ENCODE assay signal across 21 cellular contexts in the genomic region with DNA sequence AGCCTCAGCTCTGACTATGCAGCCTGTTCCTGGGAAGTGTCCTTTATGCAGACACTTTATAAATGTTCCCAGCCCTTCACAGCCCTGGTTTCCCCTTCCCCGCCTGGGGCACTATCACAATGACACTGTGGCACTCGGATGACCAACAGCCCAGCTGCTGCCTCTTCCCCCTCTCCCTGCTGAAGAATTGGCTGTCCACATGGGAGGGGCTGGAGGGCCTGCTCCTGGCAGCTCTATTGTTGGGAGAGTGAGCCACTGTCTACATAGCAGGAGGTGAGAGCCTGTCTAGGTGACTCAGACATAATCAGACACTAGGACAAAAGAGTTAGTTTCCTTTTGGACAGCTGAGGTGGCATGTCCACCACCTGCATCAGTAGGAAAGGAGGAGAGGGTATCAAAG.
A peak's percentile ranks its signal among the peaks of the same experiment; 100 is the strongest.
DNase-seq lines count a peak whose midpoint lies in the region; ATAC-seq and TF ChIP-seq lines count a peak whose summit lies in the region.
"Had no signal": no experiment of that assay in that cellular context is flagged by ENCODE, and none has a peak within 500 bp of the region (broad histone marks: within the 10 kb centered on the region; RNA-seq: fewer than 3 reads in every experiment).

No MANE protein-coding gene starts in this region.

- ATAC-seq in PC-3: peak; percentile 71
- ATAC-seq: GM12878, left lobe of liver had no signal

- H3K4me3 ChIP-seq in PC-3 (ENCODE audit: low read length) (no peak overlapping the region), endodermal cell (ENCODE audit: low read length) (no peak overlapping the region), neuronal stem cell (ENCODE audit: low read length in 2 of 2) (no peak overlapping the region)
- H3K4me3 ChIP-seq: GM12878 had no signal

- no peak overlapping the region for H3K27ac Mint-ChIP-seq in endodermal cell
- no peak overlapping the region for H3K27ac Mint-ChIP-seq in mesothelial cell of epicardium

- H2AFZ ChIP-seq in PC-3 (ENCODE audit: low read length) (no peak overlapping the region), neuronal stem cell (ENCODE audit: low read length) (no peak overlapping the region)

- no peak overlapping the region for H2BK12ac ChIP-seq in neuronal stem cell (ENCODE audit: low read length)

- POLR2A ChIA-PET in PC-3 (lab: Charles Lee; ENCODE audit: unreplicated experiment): no interaction called here

- CTCF ChIA-PET in PC-3 (lab: Charles Lee): no interaction called here

- no peaks in the 10 kb centered on the region for H3F3A ChIP-seq in PC-3 (ENCODE audit: low read length, unreplicated experiment)

- H3K23ac ChIP-seq in neuronal stem cell (ENCODE audit: low read depth, low read length, poor library complexity): no peak overlapping the region

- no peak overlapping the region for H3K14ac ChIP-seq in neuronal stem cell (ENCODE audit: low read length)

- H3K36me3 ChIP-seq in PC-3 (ENCODE audit: low read depth, low read length) (no peaks in the 10 kb centered on the region), endodermal cell (ENCODE audit: control insufficient read depth, insufficient read depth, low read length) (peaks cover 23% of the 10 kb centered on the region), neuronal stem cell (replicated peaks in 1 of 2; ENCODE audit: control insufficient read depth in 2 of 2, insufficient read depth in 2 of 2, low read length in 2 of 2) (no peaks in the 10 kb centered on the region)

- BruUV-seq in PC-3 (replicated peaks; lab: Mats Ljungman, UMichigan): no TSS peak

- no peak overlapping the region for H3K4ac ChIP-seq in neuronal stem cell (ENCODE audit: low read length)

- no peak overlapping the region for H2AK5ac ChIP-seq in neuronal stem cell (ENCODE audit: low read depth, low read length)

- H2BK15ac ChIP-seq in neuronal stem cell (ENCODE audit: low read length): no peak overlapping the region

- H4K91ac ChIP-seq in neuronal stem cell (ENCODE audit: low read depth, low read length, poor library complexity): no peak overlapping the region

- no peaks in the 10 kb centered on the region for H3K27me3 Mint-ChIP-seq in endodermal cell (ENCODE audit: insufficient read depth)
- H3K27me3 Mint-ChIP-seq in mesothelial cell of epicardium (ENCODE audit: low read depth): peaks cover 29% of the 10 kb centered on the region

- H3K36me3 Mint-ChIP-seq in endodermal cell (ENCODE audit: low read depth) (peaks cover 45% of the 10 kb centered on the region), mesothelial cell of epicardium (no peaks in the 10 kb centered on the region)

- H4K20me1 ChIP-seq in PC-3 (ENCODE audit: low read length): no peaks in the 10 kb centered on the region

- H3K27ac ChIP-seq in PC-3 (ENCODE audit: low read length) (no peak overlapping the region), endodermal cell (ENCODE audit: low read depth, low read length) (peak overlapping the region; percentile 55), neuronal stem cell (replicated peaks; ENCODE audit: low read length) (no peak overlapping the region)
- H3K27ac ChIP-seq: VCaP had no signal

- H4K8ac ChIP-seq in neuronal stem cell (ENCODE audit: low read depth, low read length): no peak overlapping the region

- H3K9me2 ChIP-seq in PC-3 (replicated peaks; ENCODE audit: low read length): no peaks in the 10 kb centered on the region

- H2BK120ac ChIP-seq in neuronal stem cell (ENCODE audit: low read depth, low read length): no peak overlapping the region

- no peak overlapping the region for H3K9ac ChIP-seq in PC-3 (ENCODE audit: low read length)
- no peak overlapping the region for H3K9ac ChIP-seq in endodermal cell (ENCODE audit: extremely low read depth, low read length, poor library complexity, severe bottlenecking)
- no peak overlapping the region for H3K9ac ChIP-seq in neuronal stem cell (ENCODE audit: low read depth, low read length, poor library complexity)

- H3K4me3 Mint-ChIP-seq in endodermal cell (no peak overlapping the region), mesothelial cell of epicardium (no peak overlapping the region)

- H3K79me1 ChIP-seq in neuronal stem cell (ENCODE audit: low read depth, low read length): no peaks in the 10 kb centered on the region

- H3K18ac ChIP-seq in neuronal stem cell (ENCODE audit: low read length): peak overlapping the region; percentile 16

- TF ChIP-seq CTCF in PC-3 (conservative IDR thresholded peaks at IDR 0.05; ENCODE audit: low read depth, low read length): no peak
- TF ChIP-seq CTCF in endodermal cell (conservative IDR thresholded peaks at IDR 0.05): no peak
- TF ChIP-seq CTCF in mesothelial cell of epicardium (IDR thresholded peaks at IDR 0.05; ENCODE audit: unreplicated experiment): no peak

- no peak overlapping the region for H3K4me2 ChIP-seq in PC-3 (ENCODE audit: low read length)
- no peak overlapping the region for H3K4me2 ChIP-seq in neuronal stem cell (ENCODE audit: insufficient read depth, low read length, poor library complexity, severe bottlenecking)

- no peaks in the 10 kb centered on the region for H3K9me3 ChIP-seq in PC-3 (ENCODE audit: low read length)
- no peaks in the 10 kb centered on the region for H3K9me3 ChIP-seq in endodermal cell (ENCODE audit: control insufficient read depth, low read length)
- H3K9me3 ChIP-seq in neuronal stem cell (replicated peaks in 1 of 2; ENCODE audit: control insufficient read depth in 2 of 2, insufficient read depth in 1 of 2, low read depth in 1 of 2, low read length in 2 of 2): no peaks in the 10 kb centered on the region
- H3K9me3 ChIP-seq: Caco-2 had no signal

- H2BK5ac ChIP-seq in neuronal stem cell (ENCODE audit: low read length): no peak overlapping the region

- intact Hi-C loops in PC-3 (cut with micrococcal nuclease): no loop called here

- H3K4me1 Mint-ChIP-seq in endodermal cell: peaks cover 16% of the 10 kb centered on the region
- peaks cover 5% of the 10 kb centered on the region for H3K4me1 Mint-ChIP-seq in mesothelial cell of epicardium

- H3K4me1 ChIP-seq in PC-3 (ENCODE audit: insufficient read depth, low read length) (peaks cover 27% of the 10 kb centered on the region), endodermal cell (ENCODE audit: control insufficient read depth, insufficient read depth, low read length) (no peaks in the 10 kb centered on the region), neuronal stem cell (ENCODE audit: control insufficient read depth in 2 of 2, insufficient read depth in 1 of 2, low read depth in 1 of 2, low read length in 2 of 2) (peaks cover 0 to 25% of the 10 kb centered on the region in 2 donors)
- H3K4me1 ChIP-seq: Caco-2 had no signal

- H3K9me3 Mint-ChIP-seq in endodermal cell: no peaks in the 10 kb centered on the region
- no peaks in the 10 kb centered on the region for H3K9me3 Mint-ChIP-seq in mesothelial cell of epicardium

- 75 to 86% methylated on average over 2 of the region's 2 CpGs for WGBS in endodermal cell (ENCODE audit: insufficient coverage in 1 of 2, insufficient read length in 1 of 2), 2 experiments
- no CpG with 5 or more reads among the region's 2 CpGs for WGBS in neuronal stem cell (ENCODE audit: extremely low coverage in 2 of 2, insufficient read length in 2 of 2, insufficient replicate concordance in 1 of 2), 2 donors

- no peaks in the 10 kb centered on the region for H3K27me3 ChIP-seq in PC-3 (ENCODE audit: low read length)
- H3K27me3 ChIP-seq in endodermal cell (ENCODE audit: control insufficient read depth, insufficient read depth, low read length, poor library complexity, severe bottlenecking): no peaks in the 10 kb centered on the region
- H3K27me3 ChIP-seq in neuronal stem cell (ENCODE audit: control insufficient read depth in 3 of 3, insufficient read depth in 3 of 3, low read depth in 1 of 3, low read length in 3 of 3): no peaks in the 10 kb centered on the region

- no peaks in the 10 kb centered on the region for H3K79me2 ChIP-seq in PC-3 (ENCODE audit: low read length)

- DNase-seq in Daoy (ENCODE audit: low read depth): peak; percentile 89
- peak; percentile 56 for DNase-seq in PC-3
- no peak for DNase-seq in endodermal cell
- DNase-seq in neuronal stem cell (ENCODE audit: low spot score): peak; percentile 14
- DNase-seq in stimulated activated CD4-positive, alpha-beta T cell treated with anti-CD3 and anti-CD28 coated beads, Interleukin-15, amount 100 ng/mL, for 24 hours: no peak
- DNase-seq in mesothelial cell of epicardium (ENCODE audit: low spot score in 2 of 2, unreplicated experiment in 2 of 2): no peak
- DNase-seq in NOMO-1 treated with DMSO at 0.1 percent for 48 hours (lab: John Stamatoyannopoulos, UW; ENCODE audit: unreplicated experiment): no peak
- DNase-seq: activated CD4-positive, alpha-beta T cell treated with anti-CD3 and anti-CD28 coated beads, Interleukin-2, amount 50 U/mL, for 4 hours; activated naive CD4-positive, alpha-beta T cell; AML-193; Caco-2; foreskin melanocyte; GF-D8; Karpas-422; NCI-H1105; NCI-H2107; NCI-H748 treated with DMSO at 0.1 percent for 48 hours; stimulated activated CD4-positive, alpha-beta T cell treated with anti-CD3 and anti-CD28 coated beads, Interleukin-4, amount 100 ng/mL, for 1 hour had no signal

Comparison
In these comparisons a context has a peak if more than half of its experiments do, and no peak if none do; other contexts are left out.
1. DNase-seq: peak in Daoy (single experiment), PC-3 (single experiment) and neuronal stem cell (single experiment); none in endodermal cell (single experiment), stimulated activated CD4-positive, alpha-beta T cell treated with anti-CD3 and anti-CD28 coated beads, Interleukin-15, amount 100 ng/mL, for 24 hours (single experiment), mesothelial cell of epicardium (0 of 2) and NOMO-1 treated with DMSO at 0.1 percent for 48 hours (single experiment).